ENCODE assay signal across 1 cellular context in the genomic region with DNA sequence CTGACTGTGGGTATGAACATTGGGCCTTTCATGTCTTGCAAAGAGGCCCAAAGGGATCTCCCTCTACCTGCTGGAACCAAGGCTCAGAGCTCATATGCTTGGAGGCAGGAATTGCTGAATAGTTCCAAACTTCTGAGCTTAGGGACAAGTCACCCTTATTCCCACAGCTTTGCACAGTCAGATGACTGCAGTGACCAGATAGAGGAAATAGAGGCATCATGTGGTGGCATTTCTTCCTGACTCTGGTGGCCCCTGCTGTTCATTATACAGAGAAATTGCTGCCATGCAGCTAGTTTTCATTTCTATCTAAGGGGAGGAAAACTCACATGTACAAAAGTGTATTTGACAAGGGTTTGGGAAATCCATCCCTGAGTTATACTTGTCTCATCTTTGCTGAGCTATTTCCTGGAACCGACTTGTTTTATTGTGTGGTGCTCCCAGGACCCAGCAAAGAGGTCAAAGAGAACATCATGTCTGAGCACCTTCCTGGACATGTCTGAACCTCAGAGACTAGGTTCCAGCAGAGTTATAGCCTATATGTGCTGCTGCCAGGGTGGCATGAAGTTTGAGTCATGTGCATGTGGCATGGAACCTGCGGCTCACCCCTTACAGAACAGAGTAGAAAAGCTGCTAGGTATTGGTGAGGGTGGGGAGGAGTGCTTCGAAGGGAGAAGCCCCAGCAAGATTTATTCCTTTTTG.
TF ChIP-seq lines count a peak whose summit lies in the region.

No MANE protein-coding gene starts in this region.

TF ChIP-seq in GM12878, 131 proteins besides CTCF, POLR2A, EP300 and RAD21:
- TF ChIP-seq RBBP5 (conservative IDR thresholded peaks at IDR 0.05) (no peak), TCF7 (IDR thresholded peaks at IDR 0.05; ENCODE audit: borderline replicate concordance) (no peak), IKZF2 (IDR thresholded peaks at IDR 0.05) (no peak), EGR1 (IDR thresholded peaks at IDR 0.05; ENCODE audit: borderline replicate concordance in 1 of 2, low read depth in 2 of 2, low read length in 2 of 2) (no peak), IRF4 (IDR thresholded peaks at IDR 0.05; ENCODE audit: low read depth, low read length) (no peak), ZNF207 (IDR thresholded peaks at IDR 0.05; ENCODE audit: borderline replicate concordance) (no peak), SRF (IDR thresholded peaks at IDR 0.05; ENCODE audit: low read depth in 2 of 2, low read length in 2 of 2) (no peak), LARP7 (IDR thresholded peaks at IDR 0.05) (no peak), SREBF1 (IDR thresholded peaks at IDR 0.05; ENCODE audit: low read length) (no peak)
- TF ChIP-seq, protein P1, sequence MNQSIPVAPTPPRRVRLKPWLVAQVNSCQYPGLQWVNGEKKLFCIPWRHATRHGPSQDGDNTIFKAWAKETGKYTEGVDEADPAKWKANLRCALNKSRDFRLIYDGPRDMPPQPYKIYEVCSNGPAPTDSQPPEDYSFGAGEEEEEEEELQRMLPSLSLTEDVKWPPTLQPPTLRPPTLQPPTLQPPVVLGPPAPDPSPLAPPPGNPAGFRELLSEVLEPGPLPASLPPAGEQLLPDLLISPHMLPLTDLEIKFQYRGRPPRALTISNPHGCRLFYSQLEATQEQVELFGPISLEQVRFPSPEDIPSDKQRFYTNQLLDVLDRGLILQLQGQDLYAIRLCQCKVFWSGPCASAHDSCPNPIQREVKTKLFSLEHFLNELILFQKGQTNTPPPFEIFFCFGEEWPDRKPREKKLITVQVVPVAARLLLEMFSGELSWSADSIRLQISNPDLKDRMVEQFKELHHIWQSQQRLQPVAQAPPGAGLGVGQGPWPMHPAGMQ (IDR thresholded peaks at IDR 0.05; ENCODE audit: borderline replicate concordance), result no peak
- TF ChIP-seq, protein P2, sequence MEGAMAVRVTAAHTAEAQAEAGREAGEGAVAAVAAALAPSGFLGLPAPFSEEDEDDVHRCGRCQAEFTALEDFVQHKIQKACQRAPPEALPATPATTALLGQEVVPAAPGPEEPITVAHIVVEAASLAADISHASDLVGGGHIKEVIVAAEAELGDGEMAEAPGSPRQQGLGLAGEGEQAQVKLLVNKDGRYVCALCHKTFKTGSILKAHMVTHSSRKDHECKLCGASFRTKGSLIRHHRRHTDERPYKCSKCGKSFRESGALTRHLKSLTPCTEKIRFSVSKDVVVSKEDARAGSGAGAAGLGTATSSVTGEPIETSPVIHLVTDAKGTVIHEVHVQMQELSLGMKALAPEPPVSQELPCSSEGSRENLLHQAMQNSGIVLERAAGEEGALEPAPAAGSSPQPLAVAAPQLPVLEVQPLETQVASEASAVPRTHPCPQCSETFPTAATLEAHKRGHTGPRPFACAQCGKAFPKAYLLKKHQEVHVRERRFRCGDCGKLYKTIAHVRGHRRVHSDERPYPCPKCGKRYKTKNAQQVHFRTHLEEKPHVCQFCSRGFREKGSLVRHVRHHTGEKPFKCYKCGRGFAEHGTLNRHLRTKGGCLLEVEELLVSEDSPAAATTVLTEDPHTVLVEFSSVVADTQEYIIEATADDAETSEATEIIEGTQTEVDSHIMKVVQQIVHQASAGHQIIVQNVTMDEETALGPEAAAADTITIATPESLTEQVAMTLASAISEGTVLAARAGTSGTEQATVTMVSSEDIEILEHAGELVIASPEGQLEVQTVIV (IDR thresholded peaks at IDR 0.05; ENCODE audit: borderline replicate concordance, partially characterized antibody), result no peak
- TF ChIP-seq, protein P3, sequence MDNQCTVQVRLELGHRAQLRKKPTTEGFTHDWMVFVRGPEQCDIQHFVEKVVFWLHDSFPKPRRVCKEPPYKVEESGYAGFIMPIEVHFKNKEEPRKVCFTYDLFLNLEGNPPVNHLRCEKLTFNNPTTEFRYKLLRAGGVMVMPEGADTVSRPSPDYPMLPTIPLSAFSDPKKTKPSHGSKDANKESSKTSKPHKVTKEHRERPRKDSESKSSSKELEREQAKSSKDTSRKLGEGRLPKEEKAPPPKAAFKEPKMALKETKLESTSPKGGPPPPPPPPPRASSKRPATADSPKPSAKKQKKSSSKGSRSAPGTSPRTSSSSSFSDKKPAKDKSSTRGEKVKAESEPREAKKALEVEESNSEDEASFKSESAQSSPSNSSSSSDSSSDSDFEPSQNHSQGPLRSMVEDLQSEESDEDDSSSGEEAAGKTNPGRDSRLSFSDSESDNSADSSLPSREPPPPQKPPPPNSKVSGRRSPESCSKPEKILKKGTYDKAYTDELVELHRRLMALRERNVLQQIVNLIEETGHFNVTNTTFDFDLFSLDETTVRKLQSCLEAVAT (IDR thresholded peaks at IDR 0.05), result no peak
